Comparison of ENCODE assay signal across 8 cellular contexts in genomic region chr20:17568045-17568788, GRCh38. TPM values are rescaled to one million over a fixed set of nuclear protein-coding genes. Genes with fewer than 3 reads are reported as not detected.
DNase-seq lines count a peak whose midpoint lies in the region; ATAC-seq and TF ChIP-seq lines count a peak whose summit lies in the region.

No MANE protein-coding gene starts in this region.

- H3K4me3 Mint-ChIP-seq in Calu3 (ENCODE audit: low read depth, unreplicated experiment), result peak overlapping the region; percentile 87

- H3K27me3 Mint-ChIP-seq in Calu3 (ENCODE audit: unreplicated experiment), result no peaks in the 10 kb centered on the region

- peaks cover 17% of the 10 kb centered on the region for H3K36me3 ChIP-seq in RWPE2 (ENCODE audit: low read depth)
- H3K36me3 ChIP-seq in esophagus muscularis mucosa, result no peaks in the 10 kb centered on the region
- H3K36me3 ChIP-seq in parathyroid adenoma (ENCODE audit: control insufficient read depth, insufficient read depth, low read length), result no peaks in the 10 kb centered on the region

- H3K9me3 Mint-ChIP-seq in Calu3 (ENCODE audit: low read depth, unreplicated experiment), result no peaks in the 10 kb centered on the region

- peaks cover 8% of the 10 kb centered on the region for H3K4me1 Mint-ChIP-seq in Calu3 (ENCODE audit: low read depth, unreplicated experiment)

- H3K4me3 ChIP-seq in RWPE2 (ENCODE audit: severe bottlenecking), result peak overlapping the region; percentile 49
- H3K4me3 ChIP-seq in esophagus muscularis mucosa, result peak overlapping the region; percentile 74 to 99 (median 96)
- peak overlapping the region; percentile 52 for H3K4me3 ChIP-seq in parathyroid adenoma (ENCODE audit: low read depth, low read length)

- TF ChIP-seq CTCF in Calu3 (IDR thresholded peaks at IDR 0.05; ENCODE audit: unreplicated experiment) (no peak), RWPE2 (IDR thresholded peaks at IDR 0.05; ENCODE audit: poor library complexity, severe bottlenecking) (no peak), esophagus muscularis mucosa (IDR thresholded peaks at IDR 0.05) (no peak), parathyroid adenoma (IDR thresholded peaks at IDR 0.05) (no peak)

- no TSS peak for BruUV-seq in Calu3 (replicated peaks; lab: Mats Ljungman, UMichigan)

- no peak for ATAC-seq in RWPE2 (ENCODE audit: low read depth)

- peak overlapping the region; percentile 72 for H2AFZ ChIP-seq in parathyroid adenoma

- TF ChIP-seq POLR2A in esophagus muscularis mucosa (IDR thresholded peaks at IDR 0.05; ENCODE audit: low read depth), result no peak

- peaks cover 19% of the 10 kb centered on the region for H3K79me2 ChIP-seq in parathyroid adenoma

- H3K27ac Mint-ChIP-seq in Calu3 (ENCODE audit: unreplicated experiment), result peak overlapping the region; percentile 77

- H3K27ac ChIP-seq in RWPE2 (ENCODE audit: poor library complexity, severe bottlenecking), result peak overlapping the region; percentile 94
- H3K27ac ChIP-seq in esophagus muscularis mucosa (replicated peaks in 1 of 4), result peak overlapping the region; percentile 94 to 100 (median 100)
- H3K27ac ChIP-seq in parathyroid adenoma, result peak overlapping the region; percentile 98

- intact Hi-C loops in Calu3 (cut with micrococcal nuclease; ENCODE audit: unreplicated experiment) (no loop called here), esophagus muscularis mucosa (cut with DNase I) (no loop called here)

- H3K4me1 ChIP-seq in RWPE2 (ENCODE audit: insufficient read depth, poor library complexity, severe bottlenecking) (peaks cover 31% of the 10 kb centered on the region), esophagus muscularis mucosa (peaks cover 30 to 66% (median 64%) of the 10 kb centered on the region in 4 donors), parathyroid adenoma (peaks cover 3% of the 10 kb centered on the region)

- DNase-seq in Calu3 (no peak), RWPE2 (ENCODE audit: low spot score) (no peak), esophagus muscularis mucosa (ENCODE audit: extremely low spot score) (no peak), amniotic stem cell (lab: John Stamatoyannopoulos, UW) (no peak), globus pallidus (ENCODE audit: low spot score) (no peak), NCI-H1048 (lab: John Stamatoyannopoulos, UW) (no peak), hepatic stellate cell (ENCODE audit: low spot score) (no peak)

- WGBS in esophagus muscularis mucosa, result 39% methylated on average over 6 of the region's 6 CpGs

- peak overlapping the region; percentile 82 for H3K4me2 ChIP-seq in parathyroid adenoma (ENCODE audit: low read length)

- H3K36me3 Mint-ChIP-seq in Calu3 (ENCODE audit: insufficient read depth, unreplicated experiment), result peaks cover 32% of the 10 kb centered on the region

- H3K9me3 ChIP-seq in RWPE2 (ENCODE audit: severe bottlenecking) (no peaks in the 10 kb centered on the region), esophagus muscularis mucosa (no peaks in the 10 kb centered on the region), parathyroid adenoma (ENCODE audit: control insufficient read depth, low read length) (no peaks in the 10 kb centered on the region)

- no peaks in the 10 kb centered on the region for H3K27me3 ChIP-seq in RWPE2 (ENCODE audit: insufficient read depth, poor library complexity, severe bottlenecking)
- H3K27me3 ChIP-seq in esophagus muscularis mucosa, result no peaks in the 10 kb centered on the region
- H3K27me3 ChIP-seq in parathyroid adenoma (ENCODE audit: control insufficient read depth, insufficient read depth, low read length), result no peaks in the 10 kb centered on the region

- no peak overlapping the region for H3K9ac ChIP-seq in parathyroid adenoma

- CTCF ChIA-PET in Calu3 (lab: Charles Lee), result no interaction called here

- TF ChIP-seq EP300 in esophagus muscularis mucosa (IDR thresholded peaks at IDR 0.05), result no peak

RNA-seq across cellular contexts. Expression of gene DSTN, which starts 1.7 kb away (rescaled TPM):
- total RNA-seq in Calu3 (2022) (90.0 and 110 TPM in 2 replicates), esophagus muscularis mucosa (1,000 to 10,000 TPM; 2,370 to 3,630 (median 3,339) TPM)

RNA-seq across cellular contexts. Expression of gene BFSP1, which starts 37.0 kb away (rescaled TPM):
- total RNA-seq in Calu3 (2022), result 0.81 and 0.94 TPM in 2 replicates
- total RNA-seq in esophagus muscularis mucosa, result 1 to 10 TPM; 2.7 to 7.3 (median 6.4) TPM

Comparison
In these comparisons a context has a peak if more than half of its experiments do, and no peak if none do; other contexts are left out.
1. RNA of gene DSTN, which starts 1.7 kb away (total RNA-seq): 2,370 to 3,630 TPM in esophagus muscularis mucosa; 90.0 to 110 TPM in Calu3; every median in the first group is over 10 times any median in the second.
2. Peak in every context shown above with its lines, with median percentiles within 50 percentile points of each other: H3K27ac ChIP-seq and H3K4me3 ChIP-seq.